ENCODE assay signal across 9 cellular contexts in the genomic region with DNA sequence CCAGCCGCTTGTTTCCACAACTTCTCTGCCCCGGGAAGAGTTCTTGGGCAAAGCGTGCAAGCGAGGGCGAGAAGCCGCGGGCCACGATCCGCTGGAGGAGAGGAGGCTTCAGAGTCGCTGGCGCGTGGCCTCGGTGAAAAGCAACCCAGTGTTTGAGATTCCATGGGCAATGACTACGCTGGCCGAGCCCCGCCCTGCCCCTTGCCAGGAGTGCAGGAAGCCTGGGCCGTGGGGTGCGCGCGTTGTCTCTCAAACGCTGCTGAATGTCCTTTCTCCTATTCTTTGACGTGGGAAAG. TPM values are rescaled to one million over a fixed set of nuclear protein-coding genes. Genes with fewer than 3 reads are reported as not detected.
DNase-seq lines count a peak whose midpoint lies in the region; ATAC-seq and TF ChIP-seq lines count a peak whose summit lies in the region.
"Had no signal": no experiment of that assay in that cellular context is flagged by ENCODE, and none has a peak within 500 bp of the region (broad histone marks: within the 10 kb centered on the region; RNA-seq: fewer than 3 reads in every experiment).

No MANE protein-coding gene starts in this region.

- H3K36me3 Mint-ChIP-seq in CD4-positive, CD25-positive, alpha-beta regulatory T cell = peaks cover 3% of the 10 kb centered on the region

- TF ChIP-seq CTCF in dorsolateral prefrontal cortex (IDR thresholded peaks at IDR 0.05 in 54 of 56, conservative IDR thresholded peaks at IDR 0.05 in 2 of 56; ENCODE audit: low read depth in 1 of 56, partially characterized antibody in 56 of 56) = no peak

- H3K27me3 Mint-ChIP-seq in CD4-positive, CD25-positive, alpha-beta regulatory T cell = peaks cover 18% of the 10 kb centered on the region

- peaks cover 0 to 12% (median 2%) of the 10 kb centered on the region in 4 donors for H3K4me1 Mint-ChIP-seq in CD4-positive, CD25-positive, alpha-beta regulatory T cell

- H3K9me3 Mint-ChIP-seq in CD4-positive, CD25-positive, alpha-beta regulatory T cell = no peaks in the 10 kb centered on the region

- no peaks in the 10 kb centered on the region for H3K36me3 ChIP-seq in CD4-positive, CD25-positive, alpha-beta regulatory T cell (ENCODE audit: control insufficient read depth, insufficient read depth, low read length)
- no peaks in the 10 kb centered on the region for H3K36me3 ChIP-seq in MG63
- no peaks in the 10 kb centered on the region for H3K36me3 ChIP-seq in mucosa of rectum (ENCODE audit: control insufficient read depth in 2 of 2, insufficient read depth in 2 of 2, low read length in 2 of 2)
- H3K36me3 ChIP-seq: neutrophil had no signal

- no peaks in the 10 kb centered on the region for H3K27me3 ChIP-seq in CD4-positive, CD25-positive, alpha-beta regulatory T cell (ENCODE audit: control insufficient read depth, insufficient read depth, low read length)
- H3K27me3 ChIP-seq in MG63 (no peaks in the 10 kb centered on the region), dorsolateral prefrontal cortex (no peaks in the 10 kb centered on the region), mucosa of rectum (ENCODE audit: control insufficient read depth in 2 of 2, insufficient read depth in 2 of 2, low read length in 2 of 2) (peaks cover 0 to 4% of the 10 kb centered on the region in 2 donors)

- H3K4me3 Mint-ChIP-seq in CD4-positive, CD25-positive, alpha-beta regulatory T cell = peak overlapping the region; percentile 54 to 82 (median 66)

- H3K27ac ChIP-seq in CD4-positive, CD25-positive, alpha-beta regulatory T cell (ENCODE audit: insufficient read depth, low read length, poor library complexity, severe bottlenecking) = no peak overlapping the region
- H3K27ac ChIP-seq in dorsolateral prefrontal cortex (peak overlapping the region in 28 of 59 donors; percentile 4 to 91 (median 62)), mucosa of rectum (ENCODE audit: low read depth in 2 of 2, low read length in 2 of 2) (no peak overlapping the region)
- H3K27ac ChIP-seq: neutrophil had no signal

- no peak for DNase-seq in CD4-positive, CD25-positive, alpha-beta regulatory T cell
- peak; percentile 23 for DNase-seq in MG63
- peak in 2 of 10 donors; percentile 45 to 46 for DNase-seq in dorsolateral prefrontal cortex
- no peak for DNase-seq in RPMI8226

- no peaks in the 10 kb centered on the region for H3K9me3 ChIP-seq in CD4-positive, CD25-positive, alpha-beta regulatory T cell (ENCODE audit: control insufficient read depth in 2 of 2, low read length in 2 of 2)
- no peaks in the 10 kb centered on the region for H3K9me3 ChIP-seq in MG63
- H3K9me3 ChIP-seq in mucosa of rectum (ENCODE audit: control insufficient read depth in 2 of 2, low read length in 2 of 2) = no peaks in the 10 kb centered on the region
- H3K9me3 ChIP-seq: neutrophil had no signal

- no peak overlapping the region for H3K9ac ChIP-seq in mucosa of rectum (ENCODE audit: low read depth in 1 of 2, low read length in 2 of 2)

- intact Hi-C loops in dorsolateral prefrontal cortex (cut with DNase I) = no loop called here

- H3K4me3 ChIP-seq in CD4-positive, CD25-positive, alpha-beta regulatory T cell (ENCODE audit: low read depth, low read length) = no peak overlapping the region
- H3K4me3 ChIP-seq in MG63 (peak overlapping the region; percentile 35), dorsolateral prefrontal cortex (peak overlapping the region; percentile 41 to 76 (median 64)), mucosa of rectum (ENCODE audit: low read length in 2 of 2) (peak overlapping the region; percentile 56 to 60)

- H3K4me1 ChIP-seq in CD4-positive, CD25-positive, alpha-beta regulatory T cell (ENCODE audit: control insufficient read depth, insufficient read depth, low read length, poor library complexity, severe bottlenecking) = peaks cover 14% of the 10 kb centered on the region
- H3K4me1 ChIP-seq in mucosa of rectum (ENCODE audit: control insufficient read depth in 2 of 2, insufficient read depth in 2 of 2, low read length in 2 of 2) = peaks cover 5 to 7% of the 10 kb centered on the region in 2 donors

- no peak for ATAC-seq in CD4-positive, CD25-positive, alpha-beta regulatory T cell (ENCODE audit: low read depth in 2 of 2)
- no peak for ATAC-seq in HG02973 (IDR thresholded peaks at IDR 0.05; ENCODE audit: unreplicated experiment)
- no peak for ATAC-seq in HG03571 (IDR thresholded peaks at IDR 0.05; ENCODE audit: unreplicated experiment)
- no peak for ATAC-seq in HG02938 (IDR thresholded peaks at IDR 0.05; ENCODE audit: unreplicated experiment)

- no peak overlapping the region for H3K27ac Mint-ChIP-seq in CD4-positive, CD25-positive, alpha-beta regulatory T cell

RNA-seq across cellular contexts. Expression of gene TRIM11, which starts 27.5 kb away (rescaled TPM):
- total RNA-seq in CD4-positive, CD25-positive, alpha-beta regulatory T cell = 63.4 TPM
- 10 to 100 TPM; 16.4 to 23.5 (median 19.5) TPM for polyA plus RNA-seq in CD4-positive, CD25-positive, alpha-beta regulatory T cell
- 36.5 and 44.3 TPM in 2 replicates for total RNA-seq in MG63 (2014; rRNA removed; shearing (Covaris generic); ENCODE audit: low replicate concordance)
- 10 to 100 TPM; 15.7 to 36.4 (median 25.3) TPM for total RNA-seq in dorsolateral prefrontal cortex

RNA-seq across cellular contexts. Expression of gene TRIM17, which starts 37.5 kb away (rescaled TPM):
- 0.30 TPM for total RNA-seq in CD4-positive, CD25-positive, alpha-beta regulatory T cell
- polyA plus RNA-seq in CD4-positive, CD25-positive, alpha-beta regulatory T cell = under 1 TPM in 3 of 4 donors, not detected in 1; 0.41 to 0.61 (median 0.41) TPM
- not detected in 2 replicates for total RNA-seq in MG63 (2014; rRNA removed; shearing (Covaris generic); ENCODE audit: low replicate concordance)
- 10 to 100 TPM in 116 of 120 experiments, 1 to 10 TPM in 4; 8.5 to 40.4 (median 21.4) TPM for total RNA-seq in dorsolateral prefrontal cortex
